1 cellular context compared by ENCODE assay signal in genomic region chr1:45470306-45470798, GRCh38.
A peak's percentile ranks its signal among the peaks of the same experiment; 100 is the strongest.
TF ChIP-seq lines count a peak whose summit lies in the region.

No MANE protein-coding gene starts in this region.

TF ChIP-seq in GM12878, 131 proteins besides CTCF, POLR2A, EP300 and RAD21 (continued from another document):
- TF ChIP-seq BHLHE40 (IDR thresholded peaks at IDR 0.05; ENCODE audit: borderline replicate concordance in 1 of 2, low read depth in 2 of 2, low read length in 1 of 2) (peak; percentile 43 to 68), IKZF2 (IDR thresholded peaks at IDR 0.05) (peak; percentile 40 to 65; a peak in 3 of 4 replicates)
